In genomic region chr5:139787568-139788293, GRCh38 we compare ENCODE assay signal across 8 cellular contexts. TPM values are rescaled to one million over a fixed set of nuclear protein-coding genes. Genes with fewer than 3 reads are reported as not detected.
DNase-seq lines count a peak whose midpoint lies in the region; ATAC-seq and TF ChIP-seq lines count a peak whose summit lies in the region.

No MANE protein-coding gene starts in this region.

- H2AFZ ChIP-seq in ACC112 (ENCODE audit: low read length, unreplicated experiment), result peak overlapping the region; percentile 100

- TF ChIP-seq POLR2A in right lobe of liver (IDR thresholded peaks at IDR 0.05), result no peak

- H3K36me3 ChIP-seq in ACC112 (ENCODE audit: insufficient read depth, low read length), result no peaks in the 10 kb centered on the region
- H3K36me3 ChIP-seq in right lobe of liver, result no peaks in the 10 kb centered on the region

- peak; percentile 40 for ATAC-seq in GM18520 (IDR thresholded peaks at IDR 0.05; ENCODE audit: unreplicated experiment)
- ATAC-seq in HG03159 (IDR thresholded peaks at IDR 0.05; ENCODE audit: unreplicated experiment), result peak; percentile 70
- ATAC-seq in right lobe of liver, result peak; percentile 94 to 97 (median 95)

- H3K4me3 ChIP-seq in ACC112 (ENCODE audit: low read depth, low read length) (peak overlapping the region; percentile 92), right lobe of liver (peak overlapping the region; percentile 53 to 55 (median 54))

- WGBS in right lobe of liver (ENCODE audit: insufficient coverage, low coverage, low lambda C conversion rate, missing lambda C conversion rate), result 0% methylated on average over 9 of the region's 57 CpGs

- DNase-seq in NCI-H460 (ENCODE audit: extremely low read depth, low read depth) (peak; percentile 80), dermis blood vessel endothelial cell (peak; percentile 88), right lobe of liver (peak; percentile 84 to 86 (median 84))
- peak; percentile 75 to 83 for DNase-seq in activated CD4-positive, alpha-beta T cell treated with anti-CD3 and anti-CD28 coated beads, Interleukin-2, amount 50 U/mL, for 4 hours
- DNase-seq in stimulated activated CD4-positive, alpha-beta T cell treated with anti-CD3 and anti-CD28 coated beads, Interleukin-4, amount 100 ng/mL, for 24 hours, result peak; percentile 86

- no peak overlapping the region for H3K27ac ChIP-seq in ACC112 (ENCODE audit: low read depth, low read length)
- H3K27ac ChIP-seq in right lobe of liver, result no peak overlapping the region

- peak; percentile 85 to 98 (median 94) for TF ChIP-seq CTCF in right lobe of liver (IDR thresholded peaks at IDR 0.05)

- H3K27me3 ChIP-seq in ACC112 (ENCODE audit: insufficient read depth, low read length) (peaks cover 6% of the 10 kb centered on the region; the same call in 1 of the 2 replicates), right lobe of liver (no peaks in the 10 kb centered on the region)

- H3K4me1 ChIP-seq in ACC112 (ENCODE audit: control insufficient read depth, insufficient read depth, low read length, unreplicated experiment), result no peaks in the 10 kb centered on the region
- H3K4me1 ChIP-seq in right lobe of liver, result no peaks in the 10 kb centered on the region

- H3K9me3 ChIP-seq in right lobe of liver, result no peaks in the 10 kb centered on the region

- intact Hi-C loops in right lobe of liver (cut with DNase I), result loop anchor here (5.0 to 10.0 kb wide), 2 partner anchors 77 to 180 kb away; no protein-coding TSS in a partner anchor

- no peaks in the 10 kb centered on the region for H3K79me2 ChIP-seq in ACC112 (ENCODE audit: control insufficient read depth, insufficient read depth, low read length, unreplicated experiment)

RNA-seq across cellular contexts. Expression of gene PSD2, which starts 7.9 kb away (rescaled TPM):
- total RNA-seq in NCI-H460 (2014; rRNA removed; shearing (Covaris generic)), result 0.12 TPM in 1 of 2 replicates, not detected in the other
- not detected in 2 replicates for polyA plus RNA-seq in NCI-H460 (2014; cell fraction: nucleus; rRNA removed)
- total RNA-seq in dermis blood vessel endothelial cell (under 0.01 TPM in 1 of 2 replicates, not detected in the other), right lobe of liver (under 1 TPM in 3 of 6 experiments, not detected in 3; 0.04 to 0.07 (median 0.07) TPM)

Comparison
In these comparisons a context has a peak if more than half of its experiments do, and no peak if none do; other contexts are left out.
1. ATAC-seq: peak in every context shown above with its lines; median percentile 95 in right lobe of liver; 70 in HG03159; 40 in GM18520.